Comparison of ENCODE assay signal across 1 cellular context in genomic region chr17:56917559-56918296, GRCh38.
TF ChIP-seq lines count a peak whose summit lies in the region.

No MANE protein-coding gene starts in this region.

TF ChIP-seq in HepG2, 621 proteins besides CTCF, POLR2A, EP300 and RAD21:
- TF ChIP-seq ATF7 (IDR thresholded peaks at IDR 0.05) = peak; percentile 19; the same call in 1 of the 2 replicates
- no peak for TF ChIP-seq ATF7 (CRISPR knock-in tag; IDR thresholded peaks at IDR 0.05)
- TF ChIP-seq CREB1 (IDR thresholded peaks at IDR 0.05) = peak; percentile 86
- TF ChIP-seq CREB1 (CRISPR knock-in tag; IDR thresholded peaks at IDR 0.05) = no peak
- no peak for TF ChIP-seq ZNF609 (CRISPR knock-in tag; IDR thresholded peaks at IDR 0.05; ENCODE audit: borderline replicate concordance)
